In genomic region chr2:70010222-70011111, GRCh38 we compare ENCODE assay signal across 11 cellular contexts. TPM values are rescaled to one million over a fixed set of nuclear protein-coding genes. Genes with fewer than 3 reads are reported as not detected.
A peak's percentile ranks its signal among the peaks of the same experiment; 100 is the strongest.
DNase-seq lines count a peak whose midpoint lies in the region; ATAC-seq, FAIRE-seq and TF ChIP-seq lines count a peak whose summit lies in the region.
"Had no signal": no experiment of that assay in that cellular context is flagged by ENCODE, and none has a peak within 500 bp of the region (broad histone marks: within the 10 kb centered on the region; RNA-seq: fewer than 3 reads in every experiment).

No MANE protein-coding gene starts in this region.

- FAIRE-seq in H1 (lab: Jason Lieb, UNC): no peak

- H4K8ac ChIP-seq in H1 (ENCODE audit: extremely low read depth, insufficient read depth, low read length): no peak overlapping the region

- H3K4ac ChIP-seq in H1 (replicated peaks; ENCODE audit: insufficient read length, low read depth, low read length): no peak overlapping the region

- peak overlapping the region in 1 of 4 experiments; percentile 2; a peak in 1 of 7 replicates for H3K9ac ChIP-seq in H1 (replicated peaks in 1 of 4; ENCODE audit: extremely low read depth in 1 of 4, low read depth in 3 of 4, low read length in 3 of 4)

- no peak overlapping the region for H3K14ac ChIP-seq in H1 (ENCODE audit: insufficient read length)

- no peaks in the 10 kb centered on the region for H3K9me2 ChIP-seq in GM23338 (ENCODE audit: insufficient read depth)

- H2BK15ac ChIP-seq in H1 (ENCODE audit: low read length): no peak overlapping the region

- H3K79me1 ChIP-seq in H1 (ENCODE audit: low read depth, low read length): no peaks in the 10 kb centered on the region

- 0 out of 2 replicates have a peak overlapping the region, but pooled peaks have one; percentile 0 for H3K27ac Mint-ChIP-seq in GM23338

- 0 out of 2 replicates have a peak overlapping the region, but pooled peaks have one; percentile 40 for H2AK5ac ChIP-seq in H1 (ENCODE audit: low read depth, low read length)

- H3K4me3 Mint-ChIP-seq in GM23338: no peak overlapping the region

- H2AFZ ChIP-seq in GM23338: no peak overlapping the region
- no peak overlapping the region for H2AFZ ChIP-seq in H1 (ENCODE audit: low read length)
- H2AFZ ChIP-seq in osteoblast (ENCODE audit: low read length): no peak overlapping the region

- H3K4me2 ChIP-seq in GM23338: no peak overlapping the region
- no peak overlapping the region for H3K4me2 ChIP-seq in H1 (ENCODE audit: insufficient read depth in 1 of 2, low read depth in 2 of 2, low read length in 2 of 2)
- no peak overlapping the region for H3K4me2 ChIP-seq in osteoblast (ENCODE audit: insufficient read depth, low read length)

- POLR2A ChIA-PET in H1 (lab: Charles Lee; ENCODE audit: partially characterized antibody): interaction anchor here (0.8 to 1.7 kb wide), 6 partner anchors 13 to 114 kb away, joined by 3 to 4 read pairs (median 3); no protein-coding TSS in a partner anchor

- TF ChIP-seq CTCF in GM23338 (conservative IDR thresholded peaks at IDR 0.05; ENCODE audit: low read depth in 2 of 2): no peak
- TF ChIP-seq CTCF in H1 (IDR thresholded peaks at IDR 0.05; ENCODE audit: control extremely low read depth in 1 of 3, insufficient read depth in 1 of 3, low read depth in 1 of 3, low read length in 3 of 3): no peak
- TF ChIP-seq CTCF in osteoblast (IDR thresholded peaks at IDR 0.05; ENCODE audit: extremely low read depth, low read depth, low read length): no peak

- no peaks in the 10 kb centered on the region for H3K36me3 Mint-ChIP-seq in GM23338 (ENCODE audit: low read depth)

- H3K27ac ChIP-seq in GM23338 (ENCODE audit: low read depth) (no peak overlapping the region), H1 (ENCODE audit: low read depth, low read length) (no peak overlapping the region), osteoblast (ENCODE audit: low read depth, low read length) (no peak overlapping the region)
- H3K27ac ChIP-seq: HL-60 had no signal

- no peak overlapping the region for H3K56ac ChIP-seq in H1 (replicated peaks; ENCODE audit: insufficient read length, low read depth, low read length)

- TF ChIP-seq RAD21 in H1 (IDR thresholded peaks at IDR 0.05 in 1 of 2, conservative IDR thresholded peaks at IDR 0.05 in 1 of 2; ENCODE audit: low read depth in 2 of 2, low read length in 2 of 2): no peak

- CTCF ChIA-PET in H1 (lab: Charles Lee; ENCODE audit: partially characterized antibody): interaction anchor here (0.7 to 1.4 kb wide), 7 partner anchors 11 to 133 kb away, joined by 3 to 6 read pairs (median 3); no protein-coding TSS in a partner anchor

- H3K18ac ChIP-seq in H1 (ENCODE audit: extremely low read depth, low read length): no peak overlapping the region

- H3K4me1 Mint-ChIP-seq in GM23338: peaks cover 10% of the 10 kb centered on the region

- no peak for TF ChIP-seq EP300 in H1 (IDR thresholded peaks at IDR 0.05; ENCODE audit: borderline replicate concordance in 1 of 2, low read depth in 2 of 2, low read length in 2 of 2)

- peak overlapping the region; percentile 50; the same call in 1 of the 2 replicates for H2BK12ac ChIP-seq in H1 (ENCODE audit: low read depth, low read length)

- H2BK5ac ChIP-seq in H1 (ENCODE audit: low read depth, low read length): no peak overlapping the region

- H3K4me1 ChIP-seq in GM23338 (ENCODE audit: insufficient read depth) (peaks cover 13% of the 10 kb centered on the region), H1 (replicated peaks in 1 of 4; ENCODE audit: control insufficient read depth in 3 of 4, insufficient read depth in 4 of 4, low read length in 3 of 4) (peaks cover 4 to 8% (median 8%) of the 10 kb centered on the region in 4 experiments), osteoblast (ENCODE audit: insufficient read depth, low read length) (no peaks in the 10 kb centered on the region)

- no peaks in the 10 kb centered on the region for H3K79me2 ChIP-seq in GM23338 (replicated peaks; ENCODE audit: insufficient read depth)
- H3K79me2 ChIP-seq in H1 (ENCODE audit: control insufficient read depth in 1 of 2, insufficient read depth in 2 of 2, low read length in 2 of 2): no peaks in the 10 kb centered on the region; a peak in 1 of 4 replicates
- no peaks in the 10 kb centered on the region for H3K79me2 ChIP-seq in osteoblast (ENCODE audit: insufficient read depth, low read length)

- H3F3A ChIP-seq in GM23338 (replicated peaks; ENCODE audit: low read depth): no peaks in the 10 kb centered on the region

- no peaks in the 10 kb centered on the region for H3K27me3 ChIP-seq in GM23338 (ENCODE audit: insufficient read depth)
- H3K27me3 ChIP-seq in H1 (replicated peaks in 1 of 4; ENCODE audit: control insufficient read depth in 3 of 4, extremely low read depth in 1 of 4, insufficient read depth in 3 of 4, low read length in 3 of 4): no peaks in the 10 kb centered on the region
- no peaks in the 10 kb centered on the region for H3K27me3 ChIP-seq in osteoblast (ENCODE audit: insufficient read depth, low read length)

- no peaks in the 10 kb centered on the region for H3K23me2 ChIP-seq in H1 (ENCODE audit: low read depth, low read length)

- H4K5ac ChIP-seq in H1 (ENCODE audit: insufficient read length, low read depth, low read length): no peak overlapping the region

- DNase-seq in GM23338 (ENCODE audit: low spot score): no peak
- DNase-seq in NCI-H2171 treated with DMSO at 0.1 percent for 48 hours (lab: John Stamatoyannopoulos, UW): peak; percentile 43
- DNase-seq in H1 (ENCODE audit: low read depth in 1 of 2, low spot score in 2 of 2): no peak
- DNase-seq in osteoblast (ENCODE audit: insufficient read length, low spot score, missing footprints): peak; percentile 53
- no peak for DNase-seq in stimulated activated CD4-positive, alpha-beta T cell treated with anti-CD3 and anti-CD28 coated beads, Interleukin-15, amount 100 ng/mL, for 24 hours
- DNase-seq: GOT3, hypothalamus had no signal

- no peak overlapping the region for H3K4me3 ChIP-seq in GM23338
- H3K4me3 ChIP-seq in H1 (ENCODE audit: extremely low read depth in 1 of 4, insufficient read depth in 2 of 4, low read depth in 3 of 4, low read length in 4 of 4): no peak overlapping the region
- no peak overlapping the region for H3K4me3 ChIP-seq in osteoblast (ENCODE audit: insufficient read depth, low read length)

- no peaks in the 10 kb centered on the region for H3K9me3 Mint-ChIP-seq in GM23338

- no peak for TF ChIP-seq POLR2A in H1 (IDR thresholded peaks at IDR 0.05; ENCODE audit: control extremely low read depth in 1 of 2, low read depth in 2 of 2, low read length in 2 of 2)

- H3K36me3 ChIP-seq in GM23338 (ENCODE audit: insufficient read depth) (no peaks in the 10 kb centered on the region), H1 (ENCODE audit: control insufficient read depth in 2 of 4, insufficient read depth in 4 of 4, low read length in 3 of 4) (no peaks in the 10 kb centered on the region), osteoblast (ENCODE audit: insufficient read depth, low read length) (no peaks in the 10 kb centered on the region)

- H2BK120ac ChIP-seq in H1 (replicated peaks; ENCODE audit: low read depth, low read length): no peak overlapping the region

- H4K91ac ChIP-seq in H1 (replicated peaks; ENCODE audit: insufficient read length, low read length): no peak overlapping the region

- ATAC-seq in GM23338: no peak
- ATAC-seq in HG02981 (IDR thresholded peaks at IDR 0.05; ENCODE audit: unreplicated experiment): no peak
- no peak for ATAC-seq in GM19397 (IDR thresholded peaks at IDR 0.05; ENCODE audit: unreplicated experiment)

- H4K20me1 ChIP-seq in GM23338 (replicated peaks; ENCODE audit: insufficient read depth) (no peaks in the 10 kb centered on the region), H1 (replicated peaks in 1 of 2; ENCODE audit: control insufficient read depth in 1 of 2, insufficient read depth in 2 of 2, low read length in 2 of 2) (no peaks in the 10 kb centered on the region), osteoblast (ENCODE audit: insufficient read depth, low read length) (no peaks in the 10 kb centered on the region)

- H3K9me3 ChIP-seq in H1 (ENCODE audit: insufficient read depth in 2 of 2, low read depth in 1 of 2, low read length in 1 of 2) (no peaks in the 10 kb centered on the region), osteoblast (ENCODE audit: low read depth, low read length) (no peaks in the 10 kb centered on the region)

- 89% methylated on average over 7 of the region's 7 CpGs; no CpG with 5 or more reads in 1 of the 2 experiments for WGBS in H1 (ENCODE audit: extremely low coverage in 1 of 2, insufficient coverage in 1 of 2, insufficient read length in 1 of 2, insufficient replicate concordance in 2 of 2, low coverage in 1 of 2, low lambda C conversion rate in 2 of 2, missing lambda C conversion rate in 1 of 2), 2 experiments

- no peak overlapping the region for H3K23ac ChIP-seq in H1 (ENCODE audit: insufficient read length)

- peaks cover 1% of the 10 kb centered on the region for H3K27me3 Mint-ChIP-seq in GM23338 (ENCODE audit: insufficient read depth, low read depth, poor library complexity)

- H2BK20ac ChIP-seq in H1 (ENCODE audit: low read length): no peak overlapping the region

TF ChIP-seq in GM23338, 12 proteins besides CTCF, POLR2A, EP300 and RAD21 (continues in another document):
- no peak for TF ChIP-seq NANOG (IDR thresholded peaks at IDR 0.05; ENCODE audit: borderline replicate concordance)
- TF ChIP-seq EZH2 (IDR thresholded peaks at IDR 0.05; ENCODE audit: low read depth, unreplicated experiment): no peak
- TF ChIP-seq ZNF331 (CRISPR knock-in tag; IDR thresholded peaks at IDR 0.05; ENCODE audit: low read depth): no peak
- no peak for TF ChIP-seq JUNB (IDR thresholded peaks at IDR 0.05; ENCODE audit: unreplicated experiment)
- no peak for TF ChIP-seq POLR2AphosphoS5 (IDR thresholded peaks at IDR 0.05; ENCODE audit: low read depth)

TF ChIP-seq in H1, 55 proteins besides CTCF, POLR2A, EP300 and RAD21 (continues in another document):
- TF ChIP-seq NANOG (IDR thresholded peaks at IDR 0.05; ENCODE audit: insufficient read depth, low read depth, low read length, poor library complexity, severe bottlenecking) (no peak), CTBP2 (IDR thresholded peaks at IDR 0.05; ENCODE audit: borderline replicate concordance, insufficient read depth, insufficient read length, low read length) (no peak), KDM1A (IDR thresholded peaks at IDR 0.05; ENCODE audit: borderline replicate concordance, low read length) (no peak)

RNA-seq across cellular contexts. Expression of gene ASPRV1, which starts 49.0 kb away (rescaled TPM):
- 0.82 and 1.4 TPM in 2 replicates for total RNA-seq in GM23338 (2014; rRNA removed; shearing (Covaris generic))
- polyA plus RNA-seq in GM23338 (2016; fragmentation: Nextera tagmentation; extraction: Ambion mirVana): 0.54 and 0.60 TPM in 2 replicates
- 0.86 and 0.95 TPM in 2 replicates for total RNA-seq in H1 (2021; fragmentation: NEBNext Ultra II Directional; extraction: Animal tissue kit (Norgen Biotek cat#: 25700))
- 0.42 and 0.59 TPM in 2 replicates for polyA plus RNA-seq in H1 (2011; rRNA removed)
- 0.80 TPM for polyA plus RNA-seq in H1 (2011; cell fraction: cytosol; rRNA removed)
- 1.2 TPM for polyA plus RNA-seq in H1 (2011; cell fraction: nucleus; rRNA removed)
- polyA plus RNA-seq in H1 (2012, experiment 1 of 2): 0.87 to 1.0 TPM (median 0.95 TPM) in 4 replicates
- polyA plus RNA-seq in H1 (2012, experiment 2 of 2): 0.76 TPM
- 0.32 TPM for polyA plus RNA-seq in H1 (2013, experiment 1 of 2)
- polyA plus RNA-seq in H1 (2013, experiment 2 of 2): 0.31 TPM
- polyA minus RNA-seq in H1 (2011; rRNA and poly(A)+ RNA removed): 0.57 and 0.73 TPM in 2 replicates
- polyA minus RNA-seq in H1 (2011; cell fraction: cytosol; rRNA and poly(A)+ RNA removed): 0.51 TPM
- 1.00 TPM for polyA minus RNA-seq in H1 (2011; cell fraction: nucleus; rRNA and poly(A)+ RNA removed)
- 0.29 and 0.72 TPM in 2 replicates for total RNA-seq in osteoblast
- total RNA-seq: NCI-H460 had no signal

Comparison
In these comparisons a context has a peak if more than half of its experiments do, and no peak if none do; other contexts are left out.
1. DNase-seq: peak in NCI-H2171 treated with DMSO at 0.1 percent for 48 hours (single experiment) and osteoblast (single experiment); none in GM23338 (single experiment), H1 (0 of 2) and stimulated activated CD4-positive, alpha-beta T cell treated with anti-CD3 and anti-CD28 coated beads, Interleukin-15, amount 100 ng/mL, for 24 hours (single experiment).